ENCODE assay signal across 8 cellular contexts in the genomic region with DNA sequence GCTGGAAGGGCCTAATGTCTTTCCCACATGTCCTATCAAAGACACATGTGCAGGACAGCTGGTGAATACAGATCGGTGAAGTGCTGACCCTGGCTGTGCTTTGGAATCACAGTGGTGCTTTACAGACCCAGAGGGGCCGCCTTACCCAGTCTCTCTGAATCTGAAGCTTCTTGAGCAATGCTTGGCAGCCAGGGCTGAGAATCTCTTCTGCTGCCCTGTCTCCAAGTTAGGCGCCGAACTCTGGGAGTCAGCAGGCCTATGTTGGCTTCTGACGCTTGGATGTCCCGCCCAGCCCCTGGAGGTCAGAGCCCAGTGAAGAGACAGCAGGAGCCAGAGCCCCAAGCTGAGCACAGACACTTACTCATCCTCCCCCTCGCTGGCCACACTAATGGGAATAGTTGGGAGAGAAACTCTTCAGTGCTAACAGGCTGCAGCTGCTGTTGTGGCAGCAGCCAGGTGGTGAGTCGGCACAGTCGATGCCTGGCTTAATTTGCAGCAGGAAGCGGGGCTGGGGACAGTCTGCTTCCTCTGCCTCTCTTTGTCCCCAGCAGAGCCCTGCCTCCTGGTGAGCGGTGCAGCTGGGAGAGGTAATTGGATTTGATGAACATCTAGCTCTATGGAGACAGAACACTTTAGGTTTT.
DNase-seq lines count a peak whose midpoint lies in the region; ATAC-seq and TF ChIP-seq lines count a peak whose summit lies in the region.

No MANE protein-coding gene starts in this region.

- 22 to 28% methylated on average over 11 of the region's 11 CpGs for WGBS in ectodermal cell, 2 experiments

- H3K36me3 ChIP-seq in ectodermal cell (ENCODE audit: control insufficient read depth, insufficient read depth, low read length) (no peaks in the 10 kb centered on the region), neural progenitor cell (no peaks in the 10 kb centered on the region)

- H3K27me3 ChIP-seq in ectodermal cell (ENCODE audit: control insufficient read depth, insufficient read depth, low read length, poor library complexity, severe bottlenecking): no peaks in the 10 kb centered on the region
- H3K27me3 ChIP-seq in neural progenitor cell: no peaks in the 10 kb centered on the region

- H4K20me1 ChIP-seq in neural progenitor cell (ENCODE audit: low read depth): no peaks in the 10 kb centered on the region

- no peaks in the 10 kb centered on the region for H3K36me3 Mint-ChIP-seq in neural progenitor cell

- DNase-seq in DMS153 treated with DMSO at 0.1 percent for 48 hours (lab: John Stamatoyannopoulos, UW; ENCODE audit: unreplicated experiment) (peak; percentile 70), NCI-H2171 (lab: John Stamatoyannopoulos, UW) (peak; percentile 83), neural progenitor cell (ENCODE audit: low spot score) (peak; percentile 78), GM19240 (ENCODE audit: insufficient read length, low spot score) (no peak), UCSD-AML1 (lab: John Stamatoyannopoulos, UW; ENCODE audit: unreplicated experiment) (no peak)

- H3K4me3 ChIP-seq in ectodermal cell (ENCODE audit: insufficient read depth, low read depth, low read length) (no peak overlapping the region), neural progenitor cell (no peak overlapping the region)

- TF ChIP-seq CTCF in neural progenitor cell (IDR thresholded peaks at IDR 0.05): no peak

- H3K9me3 ChIP-seq in ectodermal cell (ENCODE audit: control insufficient read depth, low read length) (no peaks in the 10 kb centered on the region), neural progenitor cell (ENCODE audit: low read depth) (no peaks in the 10 kb centered on the region)

- H3K4me1 ChIP-seq in ectodermal cell (ENCODE audit: control insufficient read depth, insufficient read depth, low read length) (peaks cover 9% of the 10 kb centered on the region), neural progenitor cell (peaks cover 35% of the 10 kb centered on the region)

- H3K4me2 ChIP-seq in neural progenitor cell: peak overlapping the region; percentile 35

- no peak for ATAC-seq in HG02884 (IDR thresholded peaks at IDR 0.05; ENCODE audit: unreplicated experiment)
- no peak for ATAC-seq in GM21447 (IDR thresholded peaks at IDR 0.05; ENCODE audit: unreplicated experiment)

- H3K27ac ChIP-seq in ectodermal cell (ENCODE audit: insufficient read depth, low read depth, low read length, poor library complexity, severe bottlenecking): peak overlapping the region; percentile 39
- H3K27ac ChIP-seq in neural progenitor cell: no peak overlapping the region

- no peak overlapping the region for H3K4me3 Mint-ChIP-seq in neural progenitor cell

- peaks cover 34% of the 10 kb centered on the region for H3K4me1 Mint-ChIP-seq in neural progenitor cell

- H3K79me2 ChIP-seq in neural progenitor cell (ENCODE audit: low read depth): no peaks in the 10 kb centered on the region

- no peak overlapping the region for H2AFZ ChIP-seq in neural progenitor cell (replicated peaks)

- peaks cover 12% of the 10 kb centered on the region for H3K27me3 Mint-ChIP-seq in neural progenitor cell (ENCODE audit: insufficient read depth, low read depth)

- peak overlapping the region; percentile 92 for H3K27ac Mint-ChIP-seq in neural progenitor cell

- no peak overlapping the region for H3K9ac ChIP-seq in neural progenitor cell

- peaks cover 25% of the 10 kb centered on the region for H3F3A ChIP-seq in neural progenitor cell (ENCODE audit: low read depth)

- H3K9me3 Mint-ChIP-seq in neural progenitor cell: no peaks in the 10 kb centered on the region

Comparison
In these comparisons a context has a peak if more than half of its experiments do, and no peak if none do; other contexts are left out.
1. DNase-seq: peak in DMS153 treated with DMSO at 0.1 percent for 48 hours (single experiment), NCI-H2171 (single experiment) and neural progenitor cell (single experiment); none in GM19240 (single experiment) and UCSD-AML1 (single experiment).